ENCODE assay signal across 1 cellular context in genomic region chr1:169879034-169879835, GRCh38.
TF ChIP-seq lines count a peak whose summit lies in the region.

No MANE protein-coding gene starts in this region.

TF ChIP-seq in GM12878, 131 proteins besides CTCF, POLR2A, EP300 and RAD21:
- no peak for TF ChIP-seq MYB (IDR thresholded peaks at IDR 0.05; ENCODE audit: borderline replicate concordance, low read depth, low read length)
- no peak for TF ChIP-seq BMI1 (IDR thresholded peaks at IDR 0.05; ENCODE audit: borderline replicate concordance)
- TF ChIP-seq REST (IDR thresholded peaks at IDR 0.05; ENCODE audit: low read depth, low read length), result no peak
- no peak for TF ChIP-seq YY1 (IDR thresholded peaks at IDR 0.05; ENCODE audit: low read depth, low read length)
- TF ChIP-seq EED (IDR thresholded peaks at IDR 0.05; ENCODE audit: low read depth), result no peak
- TF ChIP-seq KDM1A (IDR thresholded peaks at IDR 0.05; ENCODE audit: borderline replicate concordance), result no peak
- TF ChIP-seq CEBPB (IDR thresholded peaks at IDR 0.05; ENCODE audit: borderline replicate concordance in 1 of 2, low read depth in 2 of 2, low read length in 2 of 2), result no peak
- no peak for TF ChIP-seq FOXM1 (IDR thresholded peaks at IDR 0.05; ENCODE audit: low read depth, low read length)
- no peak for TF ChIP-seq HCFC1 (IDR thresholded peaks at IDR 0.05; ENCODE audit: low read length)
- TF ChIP-seq SMAD1 (IDR thresholded peaks at IDR 0.05; ENCODE audit: low read depth, partially characterized antibody), result no peak
- TF ChIP-seq CREM (IDR thresholded peaks at IDR 0.05; ENCODE audit: low read depth), result no peak
- TF ChIP-seq PAX8 (IDR thresholded peaks at IDR 0.05), result no peak
- no peak for TF ChIP-seq ZNF592 (IDR thresholded peaks at IDR 0.05)
